Comparison of ENCODE assay signal across 16 cellular contexts in the genomic region with DNA sequence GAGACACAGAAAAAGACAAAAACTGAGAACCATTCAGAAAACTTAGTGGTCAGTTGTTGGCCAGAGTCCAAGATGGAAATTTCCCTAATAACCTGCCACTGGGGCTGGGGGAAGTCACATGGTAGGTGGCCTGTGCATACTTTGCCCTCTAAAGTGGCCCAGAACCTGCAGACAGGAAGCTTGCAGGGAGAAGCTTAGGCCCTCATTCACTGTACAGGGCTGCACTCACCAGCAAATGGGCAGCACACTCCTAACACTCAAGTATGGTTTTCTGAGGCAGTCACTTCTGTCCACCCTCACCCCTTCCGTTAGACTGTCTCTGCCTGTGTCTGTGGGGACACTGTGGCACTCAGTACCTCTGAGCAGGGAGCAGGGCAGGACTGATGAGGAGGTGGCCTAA. TPM values are rescaled to one million over a fixed set of nuclear protein-coding genes. Genes with fewer than 3 reads are reported as not detected.
A peak's percentile ranks its signal among the peaks of the same experiment; 100 is the strongest.
DNase-seq lines count a peak whose midpoint lies in the region; ATAC-seq, FAIRE-seq and TF ChIP-seq lines count a peak whose summit lies in the region.
"Had no signal": no experiment of that assay in that cellular context is flagged by ENCODE, and none has a peak within 500 bp of the region (broad histone marks: within the 10 kb centered on the region; RNA-seq: fewer than 3 reads in every experiment).

No MANE protein-coding gene starts in this region.

- H3K23ac ChIP-seq in H1 (ENCODE audit: insufficient read length) (no peak overlapping the region), neuronal stem cell (ENCODE audit: low read depth, low read length, poor library complexity) (no peak overlapping the region)

- peak; percentile 60 for DNase-seq in Karpas-422
- peak; percentile 8 for DNase-seq in OCI-M1 (lab: John Stamatoyannopoulos, UW)
- DNase-seq in H1 (ENCODE audit: low read depth in 1 of 2, low spot score in 2 of 2), result no peak
- no peak for DNase-seq in neuronal stem cell (ENCODE audit: low spot score)
- no peak for DNase-seq in aorta
- DNase-seq: CD8-positive, alpha-beta memory T cell; H7; NCI-H1092; NCI-H1694 treated with DMSO at 0.1 percent for 48 hours; NCI-H446; T-cell had no signal

- no peaks in the 10 kb centered on the region for H3K23me2 ChIP-seq in H1 (ENCODE audit: low read depth, low read length)

- H4K91ac ChIP-seq in H1 (replicated peaks; ENCODE audit: insufficient read length, low read length), result peak overlapping the region; percentile 18
- no peak overlapping the region for H4K91ac ChIP-seq in neuronal stem cell (ENCODE audit: low read depth, low read length, poor library complexity)

- ATAC-seq in HG03095 (IDR thresholded peaks at IDR 0.05; ENCODE audit: unreplicated experiment) (no peak), GM21737 (IDR thresholded peaks at IDR 0.05; ENCODE audit: unreplicated experiment) (no peak), aorta (ENCODE audit: low FRiP score) (no peak)
- ATAC-seq: T-cell had no signal

- 88% methylated on average over 1 of the region's 1 CpG; no CpG with 5 or more reads in 1 of the 2 experiments for WGBS in H1 (ENCODE audit: extremely low coverage in 1 of 2, insufficient coverage in 1 of 2, insufficient read length in 1 of 2, insufficient replicate concordance in 2 of 2, low coverage in 1 of 2, low lambda C conversion rate in 2 of 2, missing lambda C conversion rate in 1 of 2), 2 experiments
- no CpG with 5 or more reads among the region's 1 CpG for WGBS in neuronal stem cell (ENCODE audit: extremely low coverage in 2 of 2, insufficient read length in 2 of 2, insufficient replicate concordance in 1 of 2), 2 donors
- 91 to 94% methylated on average over 1 of the region's 1 CpG for WGBS in aorta, 2 donors

- H3K27ac ChIP-seq in Karpas-422 (ENCODE audit: low read length) (peak overlapping the region; percentile 92), H1 (ENCODE audit: low read depth, low read length) (peak overlapping the region; percentile 59; the same call in 1 of the 2 replicates), neuronal stem cell (replicated peaks; ENCODE audit: low read length) (no peak overlapping the region), aorta (ENCODE audit: low read depth in 1 of 2, low read length in 2 of 2) (no peak overlapping the region)
- H3K27ac ChIP-seq: BLaER1 had no signal

- FAIRE-seq in H1 (lab: Jason Lieb, UNC), result no peak

- H3K18ac ChIP-seq in H1 (ENCODE audit: extremely low read depth, low read length), result peak overlapping the region; percentile 10; the same call in 1 of the 2 replicates
- H3K18ac ChIP-seq in neuronal stem cell (ENCODE audit: low read length), result no peak overlapping the region

- H2AK5ac ChIP-seq in H1 (ENCODE audit: low read depth, low read length), result 0 out of 2 replicates have a peak overlapping the region, but pooled peaks have one; percentile 25
- H2AK5ac ChIP-seq in neuronal stem cell (ENCODE audit: low read depth, low read length), result no peak overlapping the region

- H3K36me3 ChIP-seq in Karpas-422 (ENCODE audit: insufficient read depth, low read length) (no peaks in the 10 kb centered on the region; the same call in 1 of the 2 replicates), H1 (ENCODE audit: control insufficient read depth in 2 of 4, insufficient read depth in 4 of 4, low read length in 3 of 4) (no peaks in the 10 kb centered on the region), neuronal stem cell (replicated peaks in 1 of 2; ENCODE audit: control insufficient read depth in 2 of 2, insufficient read depth in 2 of 2, low read length in 2 of 2) (no peaks in the 10 kb centered on the region), aorta (ENCODE audit: control insufficient read depth in 1 of 2, insufficient read depth in 2 of 2, low read length in 1 of 2) (no peaks in the 10 kb centered on the region)
- H3K36me3 ChIP-seq: BLaER1 had no signal

- peak overlapping the region; percentile 53; the same call in 1 of the 2 replicates for H2BK20ac ChIP-seq in H1 (ENCODE audit: low read length)

- H2BK15ac ChIP-seq in H1 (ENCODE audit: low read length) (peak overlapping the region; percentile 93), neuronal stem cell (ENCODE audit: low read length) (no peak overlapping the region)

- H3K9me2 ChIP-seq in Karpas-422 (replicated peaks; ENCODE audit: insufficient read depth, low read length), result no peaks in the 10 kb centered on the region

- no peak for TF ChIP-seq RAD21 in H1 (IDR thresholded peaks at IDR 0.05 in 1 of 2, conservative IDR thresholded peaks at IDR 0.05 in 1 of 2; ENCODE audit: low read depth in 2 of 2, low read length in 2 of 2)

- H3K14ac ChIP-seq in H1 (ENCODE audit: insufficient read length), result no peak overlapping the region
- peak overlapping the region; percentile 92 for H3K14ac ChIP-seq in neuronal stem cell (ENCODE audit: low read length)

- no peak overlapping the region for H3K9ac ChIP-seq in Karpas-422 (ENCODE audit: low read length)
- no peak overlapping the region for H3K9ac ChIP-seq in H1 (replicated peaks in 1 of 4; ENCODE audit: extremely low read depth in 1 of 4, low read depth in 3 of 4, low read length in 3 of 4)
- no peak overlapping the region for H3K9ac ChIP-seq in neuronal stem cell (ENCODE audit: low read depth, low read length, poor library complexity)
- H3K9ac ChIP-seq: BLaER1 had no signal

- no peak overlapping the region for H4K5ac ChIP-seq in H1 (ENCODE audit: insufficient read length, low read depth, low read length)

- H3K79me2 ChIP-seq in Karpas-422 (ENCODE audit: low read length) (no peaks in the 10 kb centered on the region), H1 (ENCODE audit: control insufficient read depth in 1 of 2, insufficient read depth in 2 of 2, low read length in 2 of 2) (no peaks in the 10 kb centered on the region)

- H2AFZ ChIP-seq in Karpas-422 (ENCODE audit: low read length) (no peak overlapping the region), H1 (ENCODE audit: low read length) (no peak overlapping the region), neuronal stem cell (ENCODE audit: low read length) (peak overlapping the region; percentile 64)

- H4K20me1 ChIP-seq in Karpas-422 (ENCODE audit: insufficient read depth, low read depth, low read length) (no peaks in the 10 kb centered on the region), H1 (replicated peaks in 1 of 2; ENCODE audit: control insufficient read depth in 1 of 2, insufficient read depth in 2 of 2, low read length in 2 of 2) (no peaks in the 10 kb centered on the region)
- H4K20me1 ChIP-seq: BLaER1 had no signal

- no peak for TF ChIP-seq CTCF in H1 (IDR thresholded peaks at IDR 0.05; ENCODE audit: control extremely low read depth in 1 of 3, insufficient read depth in 1 of 3, low read depth in 1 of 3, low read length in 3 of 3)

- peak overlapping the region; percentile 30 for H3K4ac ChIP-seq in H1 (replicated peaks; ENCODE audit: insufficient read length, low read depth, low read length)
- no peak overlapping the region for H3K4ac ChIP-seq in neuronal stem cell (ENCODE audit: low read length)

- H2BK120ac ChIP-seq in H1 (replicated peaks; ENCODE audit: low read depth, low read length) (no peak overlapping the region), neuronal stem cell (ENCODE audit: low read depth, low read length) (no peak overlapping the region)

- intact Hi-C loops in aorta (cut with DNase I), result no loop called here

- no peak for TF ChIP-seq EP300 in H1 (IDR thresholded peaks at IDR 0.05; ENCODE audit: borderline replicate concordance in 1 of 2, low read depth in 2 of 2, low read length in 2 of 2)

- H3K4me2 ChIP-seq in Karpas-422 (ENCODE audit: low read depth, low read length, poor library complexity, severe bottlenecking), result peak overlapping the region; percentile 61
- peak overlapping the region in 1 of 2 experiments; percentile 42; a peak in 1 of 4 replicates for H3K4me2 ChIP-seq in H1 (ENCODE audit: insufficient read depth in 1 of 2, low read depth in 2 of 2, low read length in 2 of 2)
- H3K4me2 ChIP-seq in neuronal stem cell (ENCODE audit: insufficient read depth, low read length, poor library complexity, severe bottlenecking), result no peak overlapping the region
- H3K4me2 ChIP-seq: BLaER1 had no signal

- H2BK12ac ChIP-seq in H1 (ENCODE audit: low read depth, low read length) (peak overlapping the region; percentile 78), neuronal stem cell (ENCODE audit: low read length) (no peak overlapping the region)

- H4K8ac ChIP-seq in H1 (ENCODE audit: extremely low read depth, insufficient read depth, low read length) (no peak overlapping the region), neuronal stem cell (ENCODE audit: low read depth, low read length) (no peak overlapping the region)

- H2BK5ac ChIP-seq in H1 (ENCODE audit: low read depth, low read length) (peak overlapping the region; percentile 41; the same call in 1 of the 2 replicates), neuronal stem cell (ENCODE audit: low read length) (no peak overlapping the region)

- no peak for TF ChIP-seq POLR2A in H1 (IDR thresholded peaks at IDR 0.05; ENCODE audit: control extremely low read depth in 1 of 2, low read depth in 2 of 2, low read length in 2 of 2)

- H3K4me1 ChIP-seq in Karpas-422 (ENCODE audit: low read length) (peaks cover 83% of the 10 kb centered on the region), H1 (replicated peaks in 1 of 4; ENCODE audit: control insufficient read depth in 3 of 4, insufficient read depth in 4 of 4, low read length in 3 of 4) (peaks cover 6 to 16% (median 9%) of the 10 kb centered on the region in 4 experiments; a peak in 5 of 7 replicates), neuronal stem cell (ENCODE audit: control insufficient read depth in 2 of 2, insufficient read depth in 1 of 2, low read depth in 1 of 2, low read length in 2 of 2) (no peaks in the 10 kb centered on the region), aorta (ENCODE audit: control insufficient read depth in 1 of 2, insufficient read depth in 2 of 2, low read length in 2 of 2) (no peaks in the 10 kb centered on the region)

- H3K4me3 ChIP-seq in Karpas-422 (ENCODE audit: low read length) (no peak overlapping the region), H1 (ENCODE audit: extremely low read depth in 1 of 4, insufficient read depth in 2 of 4, low read depth in 3 of 4, low read length in 4 of 4) (no peak overlapping the region), neuronal stem cell (ENCODE audit: low read length in 2 of 2) (peak overlapping the region in 1 of 2 donors; percentile 37), aorta (ENCODE audit: low read length in 2 of 2) (no peak overlapping the region)
- H3K4me3 ChIP-seq: BLaER1 had no signal

- H3K79me1 ChIP-seq in H1 (ENCODE audit: low read depth, low read length) (no peaks in the 10 kb centered on the region), neuronal stem cell (ENCODE audit: low read depth, low read length) (no peaks in the 10 kb centered on the region)

- H3K9me3 ChIP-seq in Karpas-422 (ENCODE audit: low read length), result peaks cover 4% of the 10 kb centered on the region; the same call in 1 of the 2 replicates
- H3K9me3 ChIP-seq in H1 (ENCODE audit: insufficient read depth in 2 of 2, low read depth in 1 of 2, low read length in 1 of 2), result no peaks in the 10 kb centered on the region; a peak in 1 of 4 replicates
- no peaks in the 10 kb centered on the region for H3K9me3 ChIP-seq in neuronal stem cell (replicated peaks in 1 of 2; ENCODE audit: control insufficient read depth in 2 of 2, insufficient read depth in 1 of 2, low read depth in 1 of 2, low read length in 2 of 2)
- H3K9me3 ChIP-seq in aorta (ENCODE audit: control insufficient read depth, low read length), result no peaks in the 10 kb centered on the region

- POLR2A ChIA-PET in H1 (lab: Charles Lee; ENCODE audit: partially characterized antibody), result interaction anchor here (0.7 to 1.8 kb wide), 2 partner anchors 9 to 210 kb away, joined by 3 to 9 read pairs; no protein-coding TSS in a partner anchor

- no peaks in the 10 kb centered on the region for H3K27me3 ChIP-seq in Karpas-422 (ENCODE audit: low read length)
- H3K27me3 ChIP-seq in H1 (replicated peaks in 1 of 4; ENCODE audit: control insufficient read depth in 3 of 4, extremely low read depth in 1 of 4, insufficient read depth in 3 of 4, low read length in 3 of 4), result peaks cover 0 to under 1% (median 0%) of the 10 kb centered on the region in 4 experiments; a peak in 1 of 7 replicates
- no peaks in the 10 kb centered on the region for H3K27me3 ChIP-seq in neuronal stem cell (ENCODE audit: control insufficient read depth in 3 of 3, insufficient read depth in 3 of 3, low read depth in 1 of 3, low read length in 3 of 3)
- no peaks in the 10 kb centered on the region for H3K27me3 ChIP-seq in aorta (ENCODE audit: control insufficient read depth in 1 of 2, insufficient read depth in 2 of 2, low read length in 1 of 2)
- H3K27me3 ChIP-seq: BLaER1 had no signal

- CTCF ChIA-PET in H1 (lab: Charles Lee; ENCODE audit: partially characterized antibody), result interaction anchor here (1.0 to 3.6 kb wide), 4 partner anchors 9 to 321 kb away, joined by 3 to 15 read pairs (median 6); no protein-coding TSS in a partner anchor

- H3K56ac ChIP-seq in H1 (replicated peaks; ENCODE audit: insufficient read length, low read depth, low read length), result no peak overlapping the region

RNA-seq across cellular contexts. Expression of a gene that starts 14.5 kb away (rescaled TPM):
- total RNA-seq in Karpas-422 (2014; rRNA removed; shearing (Covaris generic); ENCODE audit: low replicate concordance), result not detected in 2 replicates
- not detected in 2 replicates for total RNA-seq in H1 (2021; fragmentation: NEBNext Ultra II Directional; extraction: Animal tissue kit (Norgen Biotek cat#: 25700))
- polyA plus RNA-seq in H1 (2011; rRNA removed) (not detected in 2 replicates), aorta (not detected)
- polyA plus RNA-seq in H1 (2011; cell fraction: cytosol; rRNA removed), result not detected
- not detected for polyA plus RNA-seq in H1 (2011; cell fraction: nucleus; rRNA removed)
- not detected in 4 replicates for polyA plus RNA-seq in H1 (2012, experiment 1 of 2)
- not detected for polyA plus RNA-seq in H1 (2012, experiment 2 of 2)
- polyA plus RNA-seq in H1 (2013, experiment 1 of 2), result not detected
- not detected for polyA plus RNA-seq in H1 (2013, experiment 2 of 2)
- under 0.01 TPM in 1 of 2 replicates, not detected in the other for polyA minus RNA-seq in H1 (2011; rRNA and poly(A)+ RNA removed)
- polyA minus RNA-seq in H1 (2011; cell fraction: cytosol; rRNA and poly(A)+ RNA removed), result not detected
- not detected for polyA minus RNA-seq in H1 (2011; cell fraction: nucleus; rRNA and poly(A)+ RNA removed)
- polyA plus RNA-seq in neuronal stem cell (2013, experiment 1 of 2), result not detected
- not detected for polyA plus RNA-seq in neuronal stem cell (2013, experiment 2 of 2)
- not detected for total RNA-seq in aorta
- total RNA-seq: CD8-positive, alpha-beta memory T cell; Daoy; H7; T-cell had no signal
- polyA plus RNA-seq: CD8-positive, alpha-beta memory T cell; IgD-negative memory B cell had no signal

RNA-seq across cellular contexts. Expression of a gene that starts 29.0 kb away (rescaled TPM):
- 0.43 and 0.45 TPM in 2 replicates for total RNA-seq in Karpas-422 (2014; rRNA removed; shearing (Covaris generic); ENCODE audit: low replicate concordance)
- 0.11 TPM in 2 replicates for total RNA-seq in H1 (2021; fragmentation: NEBNext Ultra II Directional; extraction: Animal tissue kit (Norgen Biotek cat#: 25700))
- 0.03 and 0.08 TPM in 2 replicates for polyA plus RNA-seq in H1 (2011; rRNA removed)
- polyA plus RNA-seq in H1 (2011; cell fraction: cytosol; rRNA removed), result 0.05 TPM
- 0.13 TPM for polyA plus RNA-seq in H1 (2011; cell fraction: nucleus; rRNA removed)
- polyA plus RNA-seq in H1 (2012, experiment 1 of 2), result 0.06 to 0.12 TPM (median 0.07 TPM) in 3 of 4 replicates, not detected in the other
- not detected for polyA plus RNA-seq in H1 (2012, experiment 2 of 2)
- 0.04 TPM for polyA plus RNA-seq in H1 (2013, experiment 1 of 2)
- polyA plus RNA-seq in H1 (2013, experiment 2 of 2), result 0.04 TPM
- not detected in 2 replicates for polyA minus RNA-seq in H1 (2011; rRNA and poly(A)+ RNA removed)
- polyA minus RNA-seq in H1 (2011; cell fraction: cytosol; rRNA and poly(A)+ RNA removed), result not detected
- polyA minus RNA-seq in H1 (2011; cell fraction: nucleus; rRNA and poly(A)+ RNA removed), result 0.40 TPM
- polyA plus RNA-seq in neuronal stem cell (2013, experiment 1 of 2), result 0.24 TPM
- polyA plus RNA-seq in neuronal stem cell (2013, experiment 2 of 2), result 0.21 TPM
- 1 to 10 TPM; 1.2 to 1.3 TPM for total RNA-seq in aorta
- polyA plus RNA-seq in aorta, result 1 to 10 TPM in 1 of 2 donors, not detected in 1; 1.0 TPM
- total RNA-seq: Daoy, H7 had no signal
- polyA plus RNA-seq: IgD-negative memory B cell had no signal

Comparison
In these comparisons a context has a peak if more than half of its experiments do, and no peak if none do; other contexts are left out.
1. DNase-seq: peak in Karpas-422 (single experiment) and OCI-M1 (single experiment); none in H1 (0 of 2), neuronal stem cell (single experiment) and aorta (0 of 2).
2. H3K27ac ChIP-seq: peak in Karpas-422 (single experiment) and H1 (single experiment); none in neuronal stem cell (single experiment) and aorta (0 of 2).